Comparison of ENCODE assay signal across 18 cellular contexts in the genomic region with DNA sequence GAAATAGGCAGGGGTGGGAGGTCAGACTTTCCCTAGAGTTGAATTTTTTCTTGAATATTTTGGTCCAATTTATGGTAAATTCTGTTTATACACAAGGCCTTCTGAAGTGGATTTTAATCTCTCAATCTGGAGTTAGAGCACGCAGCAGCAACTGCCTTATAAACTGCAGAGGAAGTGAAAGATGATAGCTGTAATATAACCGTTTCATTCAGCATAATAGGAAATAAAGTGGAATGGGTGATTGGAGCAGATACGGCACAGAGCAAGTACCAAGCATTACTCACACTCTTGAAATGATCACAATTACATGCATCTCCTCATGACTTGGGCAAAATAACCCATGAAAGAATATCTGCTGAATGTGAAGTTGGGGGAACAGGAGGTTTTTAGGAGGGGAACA.
DNase-seq lines count a peak whose midpoint lies in the region; ATAC-seq and TF ChIP-seq lines count a peak whose summit lies in the region.
"Had no signal": no experiment of that assay in that cellular context is flagged by ENCODE, and none has a peak within 500 bp of the region (broad histone marks: within the 10 kb centered on the region; RNA-seq: fewer than 3 reads in every experiment).

No MANE protein-coding gene starts in this region.

- no peak for TF ChIP-seq CTCF in AG09319 (IDR thresholded peaks at IDR 0.05; ENCODE audit: low read depth, low read length)
- TF ChIP-seq CTCF in HFFc6 (IDR thresholded peaks at IDR 0.05) = no peak
- TF ChIP-seq CTCF in RWPE2 (IDR thresholded peaks at IDR 0.05; ENCODE audit: poor library complexity, severe bottlenecking) = no peak
- TF ChIP-seq CTCF in mammary epithelial cell (conservative IDR thresholded peaks at IDR 0.05 in 1 of 2, IDR thresholded peaks at IDR 0.05 in 1 of 2; ENCODE audit: extremely low read depth in 1 of 2, insufficient read depth in 1 of 2, low read depth in 1 of 2, low read length in 2 of 2) = no peak
- TF ChIP-seq CTCF in GM10266 (IDR thresholded peaks at IDR 0.05; ENCODE audit: control insufficient read depth, insufficient read depth, low read depth, missing control alignments) = no peak
- TF ChIP-seq CTCF in H9 (conservative IDR thresholded peaks at IDR 0.05) = no peak

- H4K20me1 ChIP-seq in mammary epithelial cell (ENCODE audit: insufficient read depth, low read length) (no peaks in the 10 kb centered on the region), H9 (ENCODE audit: control insufficient read depth, insufficient read depth, insufficient read length) (no peaks in the 10 kb centered on the region)

- no peak overlapping the region for H2AK5ac ChIP-seq in H9 (ENCODE audit: insufficient read length, low read length)

- H2BK15ac ChIP-seq in H9 (ENCODE audit: low read depth, low read length) = no peak overlapping the region

- no peak overlapping the region for H3T11ph ChIP-seq in H9 (ENCODE audit: low read length)

- H2BK120ac ChIP-seq in H9 (ENCODE audit: low read depth, low read length, poor library complexity, severe bottlenecking) = no peak overlapping the region

- H3K4me1 Mint-ChIP-seq in HFFc6 (ENCODE audit: low read depth) (peaks cover 100% of the 10 kb centered on the region), H9 (peaks cover 0 to 11% of the 10 kb centered on the region in 2 experiments; a peak in 2 of 4 replicates)

- intact Hi-C loops in mammary epithelial cell (cut with micrococcal nuclease) = no loop called here

- no peak overlapping the region for H3K56ac ChIP-seq in H9 (ENCODE audit: insufficient read length, low read depth, low read length)

- no peak overlapping the region for H4K8ac ChIP-seq in H9 (replicated peaks; ENCODE audit: insufficient read length, low read depth, low read length)

- WGBS in mammary epithelial cell (ENCODE audit: low coverage, missing lambda C conversion rate) = 93% methylated on average over 3 of the region's 3 CpGs
- WGBS in H9 (ENCODE audit: extremely low coverage, insufficient read length, low lambda C conversion rate) = no CpG with 5 or more reads among the region's 3 CpGs

- H4K5ac ChIP-seq in H9 (ENCODE audit: insufficient read length, low read depth, low read length) = no peak overlapping the region

- H3K79me2 ChIP-seq in mammary epithelial cell (ENCODE audit: insufficient read depth, low read length) (no peaks in the 10 kb centered on the region), H9 (ENCODE audit: insufficient read depth, low read length) (no peaks in the 10 kb centered on the region)

- H3K36me3 ChIP-seq in RWPE2 (ENCODE audit: low read depth) (no peaks in the 10 kb centered on the region), mammary epithelial cell (ENCODE audit: insufficient read depth, low read length) (no peaks in the 10 kb centered on the region)
- H3K36me3 ChIP-seq: upper lobe of left lung had no signal

- in situ Hi-C loops in mammary epithelial cell (cut with MboI; ENCODE audit: low sequenced_read_pairs in 2 of 2) = no loop called here

- no peak overlapping the region for H2BK5ac ChIP-seq in H9 (ENCODE audit: insufficient read length, low read length)

- no peak overlapping the region for H3K4ac ChIP-seq in H9 (ENCODE audit: low read depth, low read length)

- no peak overlapping the region for H3K18ac ChIP-seq in H9 (ENCODE audit: insufficient read length, low read depth, low read length)

- H3K27ac ChIP-seq in RWPE2 (ENCODE audit: poor library complexity, severe bottlenecking) (no peak overlapping the region), mammary epithelial cell (ENCODE audit: insufficient read depth, low read depth, low read length) (no peak overlapping the region), H9 (ENCODE audit: insufficient read length, low read depth, low read length) (no peak overlapping the region)
- H3K27ac ChIP-seq: upper lobe of left lung, VCaP had no signal

- H3K9ac ChIP-seq in mammary epithelial cell (ENCODE audit: insufficient read depth, low read length) (no peak overlapping the region), H9 (ENCODE audit: extremely low read depth, insufficient read length, low read length) (no peak overlapping the region)

- no peak overlapping the region for H3K14ac ChIP-seq in H9 (ENCODE audit: insufficient read depth, low read length)

- peak overlapping the region; percentile 89 for H3K27ac Mint-ChIP-seq in HFFc6
- H3K27ac Mint-ChIP-seq in H9 = no peak overlapping the region
- H3K27ac Mint-ChIP-seq: activated CD8-positive, alpha-beta T cell treated with anti-CD3 and anti-CD28 coated beads for 36 hours had no signal

- H3K4me3 ChIP-seq in RWPE2 (ENCODE audit: severe bottlenecking) (no peak overlapping the region), mammary epithelial cell (replicated peaks in 1 of 3; ENCODE audit: insufficient read depth in 1 of 3, low read depth in 2 of 3, low read length in 3 of 3) (no peak overlapping the region)
- H3K4me3 ChIP-seq: K562, upper lobe of left lung had no signal

- no peaks in the 10 kb centered on the region for H3K27me3 ChIP-seq in RWPE2 (ENCODE audit: insufficient read depth, poor library complexity, severe bottlenecking)
- H3K27me3 ChIP-seq in mammary epithelial cell (ENCODE audit: insufficient read depth, low read length) = no peaks in the 10 kb centered on the region
- H3K27me3 ChIP-seq in H9 (ENCODE audit: insufficient read depth, low read length) = no peaks in the 10 kb centered on the region
- H3K27me3 ChIP-seq: upper lobe of left lung had no signal

- H2BK20ac ChIP-seq in H9 (ENCODE audit: low read depth, low read length, poor library complexity, severe bottlenecking) = no peak overlapping the region

- no peak overlapping the region for H3K23ac ChIP-seq in H9 (ENCODE audit: insufficient read length, low read depth, low read length)

- no peaks in the 10 kb centered on the region for H3K79me1 ChIP-seq in H9 (ENCODE audit: insufficient read depth, low read depth, low read length, poor library complexity, severe bottlenecking)

- H3K36me3 Mint-ChIP-seq in HFFc6 (ENCODE audit: low read depth) = peaks cover 13% of the 10 kb centered on the region
- peaks cover 0 to 6% (median 4%) of the 10 kb centered on the region in 3 experiments; a peak in 2 of 7 replicates for H3K36me3 Mint-ChIP-seq in H9 (ENCODE audit: insufficient read depth in 1 of 3, low read depth in 3 of 3)

- no peaks in the 10 kb centered on the region for H3K4me1 ChIP-seq in RWPE2 (ENCODE audit: insufficient read depth, poor library complexity, severe bottlenecking)
- peaks cover 12% of the 10 kb centered on the region for H3K4me1 ChIP-seq in mammary epithelial cell (ENCODE audit: insufficient read depth, low read length)
- no peaks in the 10 kb centered on the region for H3K4me1 ChIP-seq in H9 (ENCODE audit: insufficient read depth, low read length)
- H3K4me1 ChIP-seq: upper lobe of left lung had no signal

- DNase-seq in AG09319 (ENCODE audit: extremely low read depth, low read depth) (peak; percentile 40), HFFc6 (peak; percentile 91), RWPE2 (ENCODE audit: low spot score) (no peak), iris pigment epithelial cell (ENCODE audit: low read depth) (peak; percentile 45), mammary epithelial cell (no peak), GM10266 (ENCODE audit: extremely low spot score) (no peak), H9 (no peak)
- no peak for DNase-seq in activated T-cell treated with anti-CD3 and anti-CD28 coated beads, Interleukin-2, amount 50 U/mL, for 48 hours
- DNase-seq: activated CD8-positive, alpha-beta T cell treated with anti-CD3 and anti-CD28 coated beads for 36 hours; aorta; kidney glomerular epithelial cell; NCI-H146; NCI-H446 treated with DMSO at 0.1 percent for 48 hours; stimulated activated naive CD4-positive, alpha-beta T cell treated with Interleukin-2 at 50 U/mL for 16 hours; upper lobe of left lung had no signal

- no peaks in the 10 kb centered on the region for H3K23me2 ChIP-seq in H9 (ENCODE audit: insufficient read length, low read depth, low read length, poor library complexity, severe bottlenecking)

- H3K27me3 Mint-ChIP-seq in HFFc6 (ENCODE audit: insufficient read depth) (0 out of 2 replicates have a peak, but pooled peaks cover 2% of the 10 kb centered on the region), H9 (ENCODE audit: low read depth) (no peaks in the 10 kb centered on the region; the same call in 1 of the 2 replicates)

- H2BK12ac ChIP-seq in H9 (ENCODE audit: insufficient read length, low read depth, low read length) = no peak overlapping the region

- no peak overlapping the region for H2AFZ ChIP-seq in mammary epithelial cell (ENCODE audit: low read depth, low read length)
- no peak overlapping the region for H2AFZ ChIP-seq in H9 (ENCODE audit: low read length)

- H4K91ac ChIP-seq in H9 (ENCODE audit: insufficient read length, low read depth, low read length) = no peak overlapping the region

- peaks cover under 1% of the 10 kb centered on the region; the same call in 1 of the 2 replicates for H3K9me3 Mint-ChIP-seq in HFFc6
- H3K9me3 Mint-ChIP-seq in H9 = peaks cover 4 to 8% of the 10 kb centered on the region in 2 experiments; a peak in 4 of 5 replicates
- H3K9me3 Mint-ChIP-seq: activated CD8-positive, alpha-beta T cell treated with anti-CD3 and anti-CD28 coated beads for 36 hours had no signal

- H3K4me3 Mint-ChIP-seq in HFFc6 (peak overlapping the region; percentile 62), H9 (no peak overlapping the region)
- H3K4me3 Mint-ChIP-seq: activated CD8-positive, alpha-beta T cell treated with anti-CD3 and anti-CD28 coated beads for 36 hours had no signal

- H3K4me2 ChIP-seq in mammary epithelial cell (ENCODE audit: insufficient read depth, low read depth, low read length) (no peak overlapping the region), H9 (ENCODE audit: insufficient read depth, insufficient read length, low read length) (no peak overlapping the region)

- dilution Hi-C loops in mammary epithelial cell (cut with HindIII; ENCODE audit: low sequenced_read_pairs) = loop anchor here (10.0 kb wide), 1 partner anchor 53 kb away; no protein-coding TSS in a partner anchor

- ATAC-seq in RWPE2 (ENCODE audit: low read depth) = peak; percentile 53; the same call in 2 of the 3 replicates
- ATAC-seq: activated CD8-positive, alpha-beta T cell treated with anti-CD3 and anti-CD28 coated beads for 36 hours; K562; Panc1 had no signal

- no peaks in the 10 kb centered on the region for H3K9me3 ChIP-seq in RWPE2 (ENCODE audit: severe bottlenecking)
- H3K9me3 ChIP-seq in mammary epithelial cell (replicated peaks; ENCODE audit: insufficient read depth, low read length) = no peaks in the 10 kb centered on the region
- no peaks in the 10 kb centered on the region for H3K9me3 ChIP-seq in H9 (ENCODE audit: control insufficient read depth, low read depth, low read length)
- H3K9me3 ChIP-seq: upper lobe of left lung had no signal

- CTCF ChIA-PET in mammary epithelial cell (lab: Charles Lee; ENCODE audit: low non-redundant PET) = no interaction called here

- no TSS peak for BruUV-seq in mammary epithelial cell (replicated peaks; lab: Mats Ljungman, UMichigan)

Comparison
In these comparisons a context has a peak if more than half of its experiments do, and no peak if none do; other contexts are left out.
1. DNase-seq: peak in AG09319 (single experiment), HFFc6 (single experiment) and iris pigment epithelial cell (single experiment); none in RWPE2 (single experiment), mammary epithelial cell (single experiment), GM10266 (single experiment), activated T-cell treated with anti-CD3 and anti-CD28 coated beads, Interleukin-2, amount 50 U/mL, for 48 hours (0 of 2) and H9 (single experiment).